8 cellular contexts compared by ENCODE assay signal in genomic region chr6:161418458-161418945, GRCh38.
DNase-seq lines count a peak whose midpoint lies in the region; ATAC-seq, FAIRE-seq and TF ChIP-seq lines count a peak whose summit lies in the region.

No MANE protein-coding gene starts in this region.

- TF ChIP-seq CTCF in choroid plexus epithelial cell (conservative IDR thresholded peaks at IDR 0.05; ENCODE audit: low read depth, low read length) (peak; percentile 70), thyroid gland (IDR thresholded peaks at IDR 0.05) (peak; percentile 34 to 86 (median 63))

- no peak overlapping the region for H3K27ac ChIP-seq in thyroid gland

- H3K36me3 ChIP-seq in thyroid gland: no peaks in the 10 kb centered on the region

- FAIRE-seq in H54 (lab: Jason Lieb, UNC): no peak

- no peaks in the 10 kb centered on the region for H3K9me3 ChIP-seq in thyroid gland

- DNase-seq in DMS153 (lab: John Stamatoyannopoulos, UW) (peak; percentile 4), HT1080 (ENCODE audit: low read depth) (peak; percentile 59), OCI-M1 (lab: John Stamatoyannopoulos, UW) (peak; percentile 86), choroid plexus epithelial cell (ENCODE audit: low read depth) (peak; percentile 97), left lobe of liver (ENCODE audit: low spot score) (no peak), thyroid gland (peak in 1 of 2 donors; percentile 41), H54 (ENCODE audit: insufficient read length, low spot score) (no peak)

- WGBS in thyroid gland, 2 donors: 17 to 19% methylated on average over 7 of the region's 7 CpGs

- H3K4me1 ChIP-seq in thyroid gland: no peaks in the 10 kb centered on the region

- intact Hi-C loops in thyroid gland (cut with DNase I): loop anchor here (10.0 kb wide), 1 partner anchor 276 kb away; no protein-coding TSS in a partner anchor

- H3K4me3 ChIP-seq in choroid plexus epithelial cell (ENCODE audit: low read depth, low read length) (no peak overlapping the region), thyroid gland (replicated peaks in 1 of 3) (no peak overlapping the region)

- no peaks in the 10 kb centered on the region for H3K27me3 ChIP-seq in thyroid gland

- TF ChIP-seq POLR2A in thyroid gland (IDR thresholded peaks at IDR 0.05) (no peak), H54 (IDR thresholded peaks at IDR 0.05; ENCODE audit: low read depth, low read length) (no peak)

- ATAC-seq in GM19043 (IDR thresholded peaks at IDR 0.05; ENCODE audit: low read depth, unreplicated experiment) (peak; percentile 80), left lobe of liver (peak; percentile 81)

Comparison
In these comparisons a context has a peak if more than half of its experiments do, and no peak if none do; other contexts are left out.
1. DNase-seq: peak in DMS153 (single experiment), HT1080 (single experiment), OCI-M1 (single experiment) and choroid plexus epithelial cell (single experiment); none in left lobe of liver (single experiment) and H54 (single experiment).